In the genomic region with DNA sequence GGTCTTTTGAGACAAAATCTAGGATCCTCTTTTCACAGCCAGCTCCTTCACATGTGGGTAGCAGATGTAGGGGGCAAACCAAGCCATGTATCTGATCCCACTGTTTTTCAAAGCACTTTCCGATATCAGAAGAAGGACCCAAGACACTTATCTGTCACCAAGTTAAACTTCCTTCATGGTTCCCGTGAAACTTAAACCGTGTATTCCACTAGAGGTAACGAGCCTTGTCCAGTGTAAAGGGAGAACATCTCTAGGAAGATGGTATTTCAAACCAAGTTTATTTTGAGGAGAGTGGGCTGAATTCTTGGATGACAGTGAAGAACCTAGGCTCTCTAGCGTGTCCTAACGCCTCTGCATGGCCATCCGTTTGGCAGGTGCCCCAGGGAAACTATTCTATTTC, we compare ENCODE assay signal across 21 cellular contexts.
"Had no signal": no experiment of that assay in that cellular context is flagged by ENCODE, and none has a peak within 500 bp of the region (broad histone marks: within the 10 kb centered on the region; RNA-seq: fewer than 3 reads in every experiment).

No MANE protein-coding gene starts in this region.

- H3K27ac ChIP-seq: SJSA1, SK-N-MC had no signal

- H3K4me3 ChIP-seq: SJSA1, SK-N-MC had no signal

- DNase-seq: IMR-90, MV-4-11, NCI-H1048, NCI-H1105, NCI-H1417, NCI-H1436 treated with DMSO at 0.1 percent for 48 hours, NCI-H1694, NCI-H1930, NCI-H2081, NCI-H2107, NCI-H2227 treated with DMSO at 0.1 percent for 48 hours, NCI-H524, NCI-H526 treated with DMSO at 0.1 percent for 48 hours, NCI-H748 treated with DMSO at 0.1 percent for 48 hours, Right ventricle myocardium superior, RPMI8226, SIG-M5 had no signal

- H3K27me3 ChIP-seq: SJSA1 had no signal

- ATAC-seq: HepG2 had no signal

- FAIRE-seq: HepG2, RCC 7860 had no signal

- H3K9me3 ChIP-seq: SJSA1 had no signal

- H3K36me3 ChIP-seq: SJSA1 had no signal
